14 cellular contexts compared by ENCODE assay signal in the genomic region with DNA sequence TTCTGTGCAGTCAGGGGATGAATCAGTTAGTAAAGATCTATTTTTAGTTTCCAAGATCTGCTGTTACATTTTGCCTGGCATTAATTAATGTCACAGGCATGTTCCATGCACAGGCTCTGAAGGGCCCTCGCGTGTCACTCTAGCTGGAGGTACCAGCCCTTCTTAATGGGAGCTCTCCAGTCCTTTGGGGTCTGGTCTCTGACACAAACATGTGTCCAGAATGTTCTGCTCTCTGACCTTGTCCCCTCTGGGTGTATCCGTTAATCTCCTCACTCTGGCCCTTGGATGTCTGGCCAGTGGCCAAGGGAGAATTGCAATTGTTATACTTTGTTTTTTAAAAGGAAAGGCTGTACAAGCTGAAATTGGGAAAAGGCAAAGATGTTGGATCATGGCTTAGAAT. TPM values are rescaled to one million over a fixed set of nuclear protein-coding genes. Genes with fewer than 3 reads are reported as not detected.
DNase-seq lines count a peak whose midpoint lies in the region; ATAC-seq and TF ChIP-seq lines count a peak whose summit lies in the region.
"Had no signal": no experiment of that assay in that cellular context is flagged by ENCODE, and none has a peak within 500 bp of the region (broad histone marks: within the 10 kb centered on the region; RNA-seq: fewer than 3 reads in every experiment).

No MANE protein-coding gene starts in this region.

- no peak for ATAC-seq in CD4-positive, CD25-positive, alpha-beta regulatory T cell (ENCODE audit: low read depth in 2 of 2)
- ATAC-seq in activated CD8-positive, alpha-beta T cell treated with anti-CD3 and anti-CD28 coated beads, Interleukin-2, amount 10 ng/mL, durations not matched to agents 7 days and 5 days: no peak
- peak; percentile 40 for ATAC-seq in Right ventricle myocardium superior (ENCODE audit: poor library complexity)
- ATAC-seq in gastrocnemius medialis: peak; percentile 44 to 46
- ATAC-seq in HG03432 (IDR thresholded peaks at IDR 0.05; ENCODE audit: unreplicated experiment): no peak

- H3K4me3 Mint-ChIP-seq in CD4-positive, CD25-positive, alpha-beta regulatory T cell: peak overlapping the region; percentile 94 to 97 (median 96)
- peak overlapping the region; percentile 75 for H3K4me3 Mint-ChIP-seq in activated CD8-positive, alpha-beta T cell treated with anti-CD3 and anti-CD28 coated beads, Interleukin-2, amount 10 ng/mL, durations not matched to agents 7 days and 5 days

- in situ Hi-C loops in gastrocnemius medialis (cut with MboI; ENCODE audit: low sequenced_read_pairs in 4 of 4): no loop called here

- H3K27me3 ChIP-seq in CD4-positive, CD25-positive, alpha-beta regulatory T cell (ENCODE audit: control insufficient read depth, insufficient read depth, low read length): no peaks in the 10 kb centered on the region
- H3K27me3 ChIP-seq in gastrocnemius medialis: no peaks in the 10 kb centered on the region
- H3K27me3 ChIP-seq in H7 (ENCODE audit: control insufficient read depth, insufficient read depth, low read length): no peaks in the 10 kb centered on the region

- peak in 2 of 3 donors; percentile 32 for DNase-seq in CD4-positive, CD25-positive, alpha-beta regulatory T cell
- no peak for DNase-seq in activated CD8-positive, alpha-beta T cell treated with anti-CD3 and anti-CD28 coated beads, Interleukin-2, amount 10 ng/mL, durations not matched to agents 7 days and 5 days
- peak; percentile 53 for DNase-seq in Right ventricle myocardium superior
- no peak for DNase-seq in gastrocnemius medialis
- DNase-seq in H7: no peak
- DNase-seq in ureter (ENCODE audit: low spot score): no peak
- DNase-seq in NCI-H1930 (lab: John Stamatoyannopoulos, UW): no peak
- DNase-seq: activated CD4-positive, alpha-beta T cell treated with anti-CD3 and anti-CD28 coated beads, Interleukin-2, amount 50 U/mL, for 48 hours; GDM1; NCI-H187 treated with DMSO at 0.1 percent for 48 hours; NK-92 treated with Interleukin-12 subunit alpha and Interleukin-12 subunit beta, amount 100 ng/mL, for 24 hours had no signal

- H3K27ac ChIP-seq in CD4-positive, CD25-positive, alpha-beta regulatory T cell (ENCODE audit: insufficient read depth, low read length, poor library complexity, severe bottlenecking): peak overlapping the region; percentile 99
- H3K27ac ChIP-seq in gastrocnemius medialis: peak overlapping the region in 2 of 4 donors; percentile 55
- H3K27ac ChIP-seq: KMS-11 had no signal

- peaks cover 73% of the 10 kb centered on the region for H3K4me1 ChIP-seq in CD4-positive, CD25-positive, alpha-beta regulatory T cell (ENCODE audit: control insufficient read depth, insufficient read depth, low read length, poor library complexity, severe bottlenecking)
- H3K4me1 ChIP-seq in gastrocnemius medialis: peaks cover 11 to 28% of the 10 kb centered on the region in 2 donors

- TF ChIP-seq CTCF in gastrocnemius medialis (IDR thresholded peaks at IDR 0.05 in 4 of 5, conservative IDR thresholded peaks at IDR 0.05 in 1 of 5): no peak

- H3K27ac Mint-ChIP-seq in CD4-positive, CD25-positive, alpha-beta regulatory T cell: peak overlapping the region; percentile 96 to 100 (median 100)
- H3K27ac Mint-ChIP-seq in activated CD8-positive, alpha-beta T cell treated with anti-CD3 and anti-CD28 coated beads, Interleukin-2, amount 10 ng/mL, durations not matched to agents 7 days and 5 days: peak overlapping the region; percentile 77

- CTCF ChIA-PET in activated CD8-positive, alpha-beta T cell treated with anti-CD3 and anti-CD28 coated beads, Interleukin-2, amount 10 ng/mL, durations not matched to agents 7 days and 5 days (lab: Charles Lee): interaction anchor here (0.9 to 4.2 kb wide), 10 partner anchors 11 to 74 kb away, joined by 3 to 29 read pairs (median 8); no protein-coding TSS in a partner anchor

- intact Hi-C loops in Right ventricle myocardium superior (cut with DNase I): no loop called here
- intact Hi-C loops in gastrocnemius medialis (cut with DNase I; ENCODE audit: low total_unique reads): no loop called here

- H3K9me3 ChIP-seq in CD4-positive, CD25-positive, alpha-beta regulatory T cell (ENCODE audit: control insufficient read depth in 2 of 2, low read length in 2 of 2): no peaks in the 10 kb centered on the region
- H3K9me3 ChIP-seq in gastrocnemius medialis: no peaks in the 10 kb centered on the region

- peaks cover 8% of the 10 kb centered on the region for H3K36me3 ChIP-seq in CD4-positive, CD25-positive, alpha-beta regulatory T cell (ENCODE audit: control insufficient read depth, insufficient read depth, low read length)
- H3K36me3 ChIP-seq in gastrocnemius medialis (no peaks in the 10 kb centered on the region), H7 (replicated peaks; ENCODE audit: control insufficient read depth, insufficient read depth, low read length) (no peaks in the 10 kb centered on the region)

- POLR2A ChIA-PET in activated CD8-positive, alpha-beta T cell treated with anti-CD3 and anti-CD28 coated beads, Interleukin-2, amount 10 ng/mL, durations not matched to agents 7 days and 5 days (lab: Charles Lee): interaction anchor here (1.8 to 6.3 kb wide), 3 partner anchors 13 to 25 kb away, joined by 20 to 49 read pairs (median 31); partner anchors contain the start of gene ZNF831

- peaks cover 26 to 86% (median 63%) of the 10 kb centered on the region in 4 donors for H3K4me1 Mint-ChIP-seq in CD4-positive, CD25-positive, alpha-beta regulatory T cell
- peaks cover 86% of the 10 kb centered on the region for H3K4me1 Mint-ChIP-seq in activated CD8-positive, alpha-beta T cell treated with anti-CD3 and anti-CD28 coated beads, Interleukin-2, amount 10 ng/mL, durations not matched to agents 7 days and 5 days (ENCODE audit: low read depth)

- H3K9me3 Mint-ChIP-seq in CD4-positive, CD25-positive, alpha-beta regulatory T cell: peaks cover 0 to 14% (median 0%) of the 10 kb centered on the region in 7 donors
- H3K9me3 Mint-ChIP-seq in activated CD8-positive, alpha-beta T cell treated with anti-CD3 and anti-CD28 coated beads, Interleukin-2, amount 10 ng/mL, durations not matched to agents 7 days and 5 days (ENCODE audit: insufficient read depth): no peaks in the 10 kb centered on the region

- H3K27me3 Mint-ChIP-seq in CD4-positive, CD25-positive, alpha-beta regulatory T cell: peaks cover 6% of the 10 kb centered on the region
- H3K27me3 Mint-ChIP-seq in activated CD8-positive, alpha-beta T cell treated with anti-CD3 and anti-CD28 coated beads, Interleukin-2, amount 10 ng/mL, durations not matched to agents 7 days and 5 days (ENCODE audit: low read depth): no peaks in the 10 kb centered on the region

- TF ChIP-seq POLR2A in gastrocnemius medialis (IDR thresholded peaks at IDR 0.05): no peak

- peak overlapping the region; percentile 99 for H3K4me3 ChIP-seq in CD4-positive, CD25-positive, alpha-beta regulatory T cell (ENCODE audit: low read depth, low read length)
- H3K4me3 ChIP-seq in gastrocnemius medialis: no peak overlapping the region
- no peak overlapping the region for H3K4me3 ChIP-seq in H7 (ENCODE audit: insufficient read depth, low read depth, low read length)

- H3K36me3 Mint-ChIP-seq in CD4-positive, CD25-positive, alpha-beta regulatory T cell: peaks cover 21% of the 10 kb centered on the region
- peaks cover 10% of the 10 kb centered on the region for H3K36me3 Mint-ChIP-seq in activated CD8-positive, alpha-beta T cell treated with anti-CD3 and anti-CD28 coated beads, Interleukin-2, amount 10 ng/mL, durations not matched to agents 7 days and 5 days (ENCODE audit: low read depth)

RNA-seq across cellular contexts. Expression of gene ZNF831, which starts 16.4 kb away (rescaled TPM):
- total RNA-seq in CD4-positive, CD25-positive, alpha-beta regulatory T cell: 90.3 TPM
- 10 to 100 TPM; 15.9 to 22.1 (median 17.6) TPM for polyA plus RNA-seq in CD4-positive, CD25-positive, alpha-beta regulatory T cell
- 1 to 10 TPM; 8.6 to 9.2 TPM for total RNA-seq in activated CD8-positive, alpha-beta T cell treated with anti-CD3 and anti-CD28 coated beads, Interleukin-2, amount 10 ng/mL, durations not matched to agents 7 days and 5 days
- total RNA-seq in Right ventricle myocardium superior: 0.08 TPM
- under 1 TPM in 2 of 4 donors, not detected in 2; 0.05 to 0.07 TPM for total RNA-seq in gastrocnemius medialis
- not detected in 2 replicates for total RNA-seq in H7 (2014; rRNA removed; shearing (Covaris generic))
- 1.4 TPM for total RNA-seq in ureter
- polyA plus RNA-seq: BJ had no signal

Comparison
In these comparisons a context has a peak if more than half of its experiments do, and no peak if none do; other contexts are left out.
1. ATAC-seq: peak in Right ventricle myocardium superior (single experiment) and gastrocnemius medialis (2 of 2); none in CD4-positive, CD25-positive, alpha-beta regulatory T cell (0 of 2), activated CD8-positive, alpha-beta T cell treated with anti-CD3 and anti-CD28 coated beads, Interleukin-2, amount 10 ng/mL, durations not matched to agents 7 days and 5 days (single experiment) and HG03432 (single experiment).
2. DNase-seq: peak in CD4-positive, CD25-positive, alpha-beta regulatory T cell (2 of 3) and Right ventricle myocardium superior (single experiment); none in activated CD8-positive, alpha-beta T cell treated with anti-CD3 and anti-CD28 coated beads, Interleukin-2, amount 10 ng/mL, durations not matched to agents 7 days and 5 days (single experiment), gastrocnemius medialis (0 of 2), H7 (single experiment), ureter (single experiment) and NCI-H1930 (0 of 2).